ENCODE assay signal across 9 cellular contexts in the genomic region with DNA sequence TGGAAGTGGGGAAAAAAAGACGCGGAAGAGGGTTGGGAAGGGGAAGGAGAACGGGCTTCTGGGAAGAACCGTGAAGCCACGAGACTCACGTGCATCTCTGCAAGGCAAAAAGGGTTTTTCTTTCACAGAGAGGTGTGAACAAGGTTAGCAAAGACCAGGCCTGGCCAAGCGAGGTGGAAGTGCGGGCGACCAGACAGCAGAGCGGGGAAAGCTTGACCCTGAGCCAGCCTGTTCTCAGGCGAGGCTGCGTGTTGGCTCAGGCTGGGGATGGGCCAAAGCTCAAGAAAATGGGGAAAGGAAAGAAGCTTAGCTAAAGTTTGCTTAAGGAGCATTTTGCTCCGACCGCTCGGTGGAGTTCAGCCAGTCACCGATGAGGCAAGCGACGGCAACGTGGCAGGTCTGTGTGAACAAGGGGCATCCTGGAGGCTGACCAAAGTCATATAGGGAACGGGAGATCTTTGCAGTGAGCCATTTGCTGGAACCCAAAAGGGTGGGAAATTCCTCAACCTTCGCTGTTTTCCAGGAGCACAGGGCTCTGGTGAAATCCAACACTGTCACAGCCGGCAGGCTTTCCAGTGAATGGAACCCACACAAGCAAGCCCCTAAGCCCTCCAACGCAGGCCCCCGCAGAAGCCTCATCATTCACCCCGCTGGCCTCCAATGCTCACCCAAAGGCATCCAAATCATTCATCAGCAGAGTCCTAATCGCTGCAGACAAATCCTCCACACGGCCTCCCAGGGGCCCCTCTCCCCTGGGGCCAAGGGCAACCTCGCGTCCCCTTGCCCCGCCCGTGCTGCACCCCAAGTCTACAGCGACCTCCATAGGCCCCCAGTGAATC. TPM values are rescaled to one million over a fixed set of nuclear protein-coding genes. Genes with fewer than 3 reads are reported as not detected.
A peak's percentile ranks its signal among the peaks of the same experiment; 100 is the strongest.
DNase-seq lines count a peak whose midpoint lies in the region; ATAC-seq and TF ChIP-seq lines count a peak whose summit lies in the region.
"Had no signal": no experiment of that assay in that cellular context is flagged by ENCODE, and none has a peak within 500 bp of the region (broad histone marks: within the 10 kb centered on the region; RNA-seq: fewer than 3 reads in every experiment).

No MANE protein-coding gene starts in this region.

- peak overlapping the region; percentile 82 for H3K4me3 Mint-ChIP-seq in activated naive CD8-positive, alpha-beta T cell treated with anti-CD3 and anti-CD28 coated beads for 36 hours

- peak; percentile 29 for ATAC-seq in omental fat pad (ENCODE audit: low FRiP score)
- ATAC-seq: HCT116 had no signal

- H3K27me3 Mint-ChIP-seq in activated naive CD8-positive, alpha-beta T cell treated with anti-CD3 and anti-CD28 coated beads for 36 hours = no peaks in the 10 kb centered on the region

- no peak for TF ChIP-seq CTCF in omental fat pad (IDR thresholded peaks at IDR 0.05)

- peak; percentile 2 for DNase-seq in activated T-cell treated with anti-CD3 and anti-CD28 coated beads for 1 hour (ENCODE audit: low read depth)
- no peak for DNase-seq in activated T-cell treated with anti-CD3 and anti-CD28 coated beads for 4 hours
- DNase-seq in HCEC 1CT = peak; percentile 51
- DNase-seq in NCI-H1092 treated with DMSO at 0.1 percent for 48 hours (lab: John Stamatoyannopoulos, UW) = peak; percentile 63
- DNase-seq in activated naive CD8-positive, alpha-beta T cell treated with anti-CD3 and anti-CD28 coated beads for 36 hours = peak; percentile 39
- DNase-seq in head of caudate nucleus = peak in 39 of 42 donors; percentile 5 to 58 (median 26)
- DNase-seq in omental fat pad (ENCODE audit: low spot score) = no peak
- DNase-seq in COR-L47 (lab: John Stamatoyannopoulos, UW) = no peak

- intact Hi-C loops in head of caudate nucleus (cut with DNase I) = no loop called here

- H3K9me3 Mint-ChIP-seq in activated naive CD8-positive, alpha-beta T cell treated with anti-CD3 and anti-CD28 coated beads for 36 hours = peaks cover 19% of the 10 kb centered on the region

- H3K36me3 Mint-ChIP-seq in activated naive CD8-positive, alpha-beta T cell treated with anti-CD3 and anti-CD28 coated beads for 36 hours = peaks cover 32% of the 10 kb centered on the region

- peaks cover 12% of the 10 kb centered on the region for H3K4me1 Mint-ChIP-seq in activated naive CD8-positive, alpha-beta T cell treated with anti-CD3 and anti-CD28 coated beads for 36 hours

- H3K27ac Mint-ChIP-seq in activated naive CD8-positive, alpha-beta T cell treated with anti-CD3 and anti-CD28 coated beads for 36 hours = peak overlapping the region; percentile 80

RNA-seq across cellular contexts. Expression of gene ZNF605, which starts 0.8 kb away (rescaled TPM):
- total RNA-seq in activated naive CD8-positive, alpha-beta T cell treated with anti-CD3 and anti-CD28 coated beads for 36 hours = 1 to 10 TPM; 4.2 to 5.1 TPM
- total RNA-seq in omental fat pad = 10 to 100 TPM in 1 of 4 donors, 1 to 10 TPM in 3; 4.7 to 17.0 (median 7.3) TPM

RNA-seq across cellular contexts. Expression of gene ZNF26, which starts 30.9 kb away (rescaled TPM):
- total RNA-seq in activated naive CD8-positive, alpha-beta T cell treated with anti-CD3 and anti-CD28 coated beads for 36 hours = 10 to 100 TPM; 17.4 to 19.1 TPM
- 10 to 100 TPM in 3 of 4 donors, 1 to 10 TPM in 1; 8.4 to 25.5 (median 13.1) TPM for total RNA-seq in omental fat pad

Comparison
In these comparisons a context has a peak if more than half of its experiments do, and no peak if none do; other contexts are left out.
1. DNase-seq: peak in activated T-cell treated with anti-CD3 and anti-CD28 coated beads for 1 hour (single experiment), HCEC 1CT (single experiment), NCI-H1092 treated with DMSO at 0.1 percent for 48 hours (single experiment), activated naive CD8-positive, alpha-beta T cell treated with anti-CD3 and anti-CD28 coated beads for 36 hours (single experiment) and head of caudate nucleus (39 of 42); none in activated T-cell treated with anti-CD3 and anti-CD28 coated beads for 4 hours (single experiment), omental fat pad (single experiment) and COR-L47 (single experiment).